ENCODE assay signal across 2 cellular contexts in the genomic region with DNA sequence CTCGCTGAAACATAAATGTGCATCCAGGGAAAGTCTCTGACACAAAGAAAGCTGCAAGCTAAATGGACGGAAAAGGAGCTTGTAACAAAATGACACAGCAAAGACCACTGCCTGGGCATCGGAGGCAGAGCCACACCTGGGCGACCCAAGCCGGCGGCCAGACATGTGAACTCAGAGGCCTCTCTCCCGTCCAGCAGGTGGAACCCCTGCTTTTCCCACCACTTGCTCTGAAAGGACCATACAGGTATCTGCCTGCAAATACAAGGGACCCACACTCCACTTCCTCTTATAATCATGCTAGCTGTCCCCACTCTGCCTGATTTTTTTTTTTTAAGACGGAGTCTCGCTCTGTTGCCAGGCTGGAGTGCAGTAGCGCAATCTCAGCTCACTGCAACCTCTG.
TF ChIP-seq lines count a peak whose summit lies in the region.

No MANE protein-coding gene starts in this region.

TF ChIP-seq in GM23338, 12 proteins besides CTCF, POLR2A, EP300 and RAD21:
- TF ChIP-seq, protein P1, sequence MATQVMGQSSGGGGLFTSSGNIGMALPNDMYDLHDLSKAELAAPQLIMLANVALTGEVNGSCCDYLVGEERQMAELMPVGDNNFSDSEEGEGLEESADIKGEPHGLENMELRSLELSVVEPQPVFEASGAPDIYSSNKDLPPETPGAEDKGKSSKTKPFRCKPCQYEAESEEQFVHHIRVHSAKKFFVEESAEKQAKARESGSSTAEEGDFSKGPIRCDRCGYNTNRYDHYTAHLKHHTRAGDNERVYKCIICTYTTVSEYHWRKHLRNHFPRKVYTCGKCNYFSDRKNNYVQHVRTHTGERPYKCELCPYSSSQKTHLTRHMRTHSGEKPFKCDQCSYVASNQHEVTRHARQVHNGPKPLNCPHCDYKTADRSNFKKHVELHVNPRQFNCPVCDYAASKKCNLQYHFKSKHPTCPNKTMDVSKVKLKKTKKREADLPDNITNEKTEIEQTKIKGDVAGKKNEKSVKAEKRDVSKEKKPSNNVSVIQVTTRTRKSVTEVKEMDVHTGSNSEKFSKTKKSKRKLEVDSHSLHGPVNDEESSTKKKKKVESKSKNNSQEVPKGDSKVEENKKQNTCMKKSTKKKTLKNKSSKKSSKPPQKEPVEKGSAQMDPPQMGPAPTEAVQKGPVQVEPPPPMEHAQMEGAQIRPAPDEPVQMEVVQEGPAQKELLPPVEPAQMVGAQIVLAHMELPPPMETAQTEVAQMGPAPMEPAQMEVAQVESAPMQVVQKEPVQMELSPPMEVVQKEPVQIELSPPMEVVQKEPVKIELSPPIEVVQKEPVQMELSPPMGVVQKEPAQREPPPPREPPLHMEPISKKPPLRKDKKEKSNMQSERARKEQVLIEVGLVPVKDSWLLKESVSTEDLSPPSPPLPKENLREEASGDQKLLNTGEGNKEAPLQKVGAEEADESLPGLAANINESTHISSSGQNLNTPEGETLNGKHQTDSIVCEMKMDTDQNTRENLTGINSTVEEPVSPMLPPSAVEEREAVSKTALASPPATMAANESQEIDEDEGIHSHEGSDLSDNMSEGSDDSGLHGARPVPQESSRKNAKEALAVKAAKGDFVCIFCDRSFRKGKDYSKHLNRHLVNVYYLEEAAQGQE (IDR thresholded peaks at IDR 0.05; ENCODE audit: unreplicated experiment) = no peak
- no peak for TF ChIP-seq ZNF114 (CRISPR knock-in tag; IDR thresholded peaks at IDR 0.05)
- TF ChIP-seq STAT1 (IDR thresholded peaks at IDR 0.05; ENCODE audit: unreplicated experiment) = no peak
- no peak for TF ChIP-seq CREB1 (CRISPR knock-in tag; IDR thresholded peaks at IDR 0.05; ENCODE audit: low read depth)
- no peak for TF ChIP-seq ZNF331 (CRISPR knock-in tag; IDR thresholded peaks at IDR 0.05; ENCODE audit: low read depth)

TF ChIP-seq in WTC11, 78 proteins besides CTCF, POLR2A, EP300 and RAD21:
- no peak for TF ChIP-seq TEAD4 (CRISPR knock-in tag; IDR thresholded peaks at IDR 0.05)
- no peak for TF ChIP-seq NFE2L1 (CRISPR knock-in tag; IDR thresholded peaks at IDR 0.05)
- TF ChIP-seq RORB (CRISPR knock-in tag; IDR thresholded peaks at IDR 0.05) = no peak
- TF ChIP-seq TEAD1 (CRISPR knock-in tag; IDR thresholded peaks at IDR 0.05) = no peak
- TF ChIP-seq ZNF416 (CRISPR knock-in tag; IDR thresholded peaks at IDR 0.05) = no peak
- no peak for TF ChIP-seq SP1 (CRISPR knock-in tag; conservative IDR thresholded peaks at IDR 0.05)
